Comparison of ENCODE assay signal across 8 cellular contexts in genomic region chr6:18388252-18388651, GRCh38. TPM values are rescaled to one million over a fixed set of nuclear protein-coding genes. Genes with fewer than 3 reads are reported as not detected.
A peak's percentile ranks its signal among the peaks of the same experiment; 100 is the strongest.
DNase-seq lines count a peak whose midpoint lies in the region; ATAC-seq and TF ChIP-seq lines count a peak whose summit lies in the region.

No MANE protein-coding gene starts in this region.

- H3K27ac ChIP-seq in Panc1 (ENCODE audit: low read length), result peak overlapping the region; percentile 23; the same call in 1 of the 2 replicates
- peak overlapping the region; percentile 49 to 68 for H3K27ac ChIP-seq in esophagus (ENCODE audit: low read depth in 2 of 2, low read length in 1 of 2)
- H3K27ac ChIP-seq in rectal smooth muscle tissue (ENCODE audit: low read depth, low read length), result peak overlapping the region; percentile 44

- WGBS in esophagus, 2 donors, result 12 to 21% methylated on average over 3 of the region's 3 CpGs

- intact Hi-C loops in Panc1 (cut with micrococcal nuclease; ENCODE audit: unreplicated experiment), result no loop called here

- H3K36me3 ChIP-seq in GM06990 (ENCODE audit: control insufficient read depth, insufficient read depth, low read length) (no peaks in the 10 kb centered on the region), Panc1 (ENCODE audit: control insufficient read depth, insufficient read depth, low read length) (no peaks in the 10 kb centered on the region), esophagus (ENCODE audit: control insufficient read depth in 2 of 2, insufficient read depth in 2 of 2, low read length in 1 of 2) (no peaks in the 10 kb centered on the region), rectal smooth muscle tissue (ENCODE audit: control insufficient read depth, insufficient read depth, low read length) (no peaks in the 10 kb centered on the region)

- no peak for ATAC-seq in Panc1

- DNase-seq in GM06990 (ENCODE audit: extremely low read depth, insufficient read length), result no peak
- no peak for DNase-seq in Panc1 (ENCODE audit: low read depth, low spot score)
- no peak for DNase-seq in GF-D8 (lab: John Stamatoyannopoulos, UW)
- no peak for DNase-seq in putamen (ENCODE audit: low spot score)
- DNase-seq in stimulated activated naive CD4-positive, alpha-beta T cell treated with Interleukin-2 at 50 U/mL for 16 hours (lab: John Stamatoyannopoulos, UW), result no peak
- DNase-seq in activated CD4-positive, alpha-beta T cell treated with anti-CD3 and anti-CD28 coated beads, Interleukin-2, amount 50 U/mL, for 1 hour, result no peak

- in situ Hi-C loops in Panc1 (cut with HindIII; ENCODE audit: low pct_unique_long_range_greater_than_20kb, low sequenced_read_pairs), result no loop called here

- H3K27me3 ChIP-seq in GM06990 (replicated peaks; ENCODE audit: control insufficient read depth, insufficient read depth, low read length), result peaks cover 3% of the 10 kb centered on the region
- H3K27me3 ChIP-seq in Panc1 (ENCODE audit: control insufficient read depth, insufficient read depth, low read length), result peaks cover 8% of the 10 kb centered on the region
- no peaks in the 10 kb centered on the region for H3K27me3 ChIP-seq in esophagus (ENCODE audit: control insufficient read depth in 1 of 2, insufficient read depth in 2 of 2, low read length in 2 of 2)
- H3K27me3 ChIP-seq in rectal smooth muscle tissue (ENCODE audit: control insufficient read depth, insufficient read depth, low read length), result no peaks in the 10 kb centered on the region

- H3K4me1 ChIP-seq in Panc1 (ENCODE audit: control insufficient read depth, insufficient read depth, low read length), result peaks cover 5% of the 10 kb centered on the region
- peaks cover 0 to 3% of the 10 kb centered on the region in 2 donors for H3K4me1 ChIP-seq in esophagus (ENCODE audit: control insufficient read depth in 2 of 2, insufficient read depth in 2 of 2, low read length in 1 of 2)
- peaks cover 6% of the 10 kb centered on the region for H3K4me1 ChIP-seq in rectal smooth muscle tissue (ENCODE audit: control insufficient read depth, insufficient read depth, low read length)

- TF ChIP-seq CTCF in GM06990 (IDR thresholded peaks at IDR 0.05; ENCODE audit: insufficient read depth, low read length, poor library complexity, severe bottlenecking) (no peak), Panc1 (IDR thresholded peaks at IDR 0.05) (no peak)

- POLR2A ChIA-PET in Panc1 (lab: Charles Lee), result no interaction called here

- H3K9ac ChIP-seq in rectal smooth muscle tissue (ENCODE audit: low read length), result no peak overlapping the region

- no TSS peak for BruUV-seq in Panc1 (replicated peaks; lab: Mats Ljungman, UMichigan)

- H3K9me3 ChIP-seq in Panc1 (ENCODE audit: control insufficient read depth, insufficient read depth, low read depth, low read length) (no peaks in the 10 kb centered on the region), esophagus (ENCODE audit: control insufficient read depth in 2 of 2, insufficient read depth in 1 of 2, low read depth in 1 of 2, low read length in 1 of 2) (no peaks in the 10 kb centered on the region)

- H3K4me3 ChIP-seq in GM06990 (replicated peaks; ENCODE audit: low read depth, low read length) (peak overlapping the region; percentile 60), Panc1 (ENCODE audit: low read depth in 2 of 2, low read length in 2 of 2) (peak overlapping the region; percentile 58 to 73), esophagus (ENCODE audit: low read depth in 1 of 2, low read length in 2 of 2) (peak overlapping the region; percentile 39 to 79), rectal smooth muscle tissue (ENCODE audit: low read length) (peak overlapping the region; percentile 78)

- CTCF ChIA-PET in Panc1 (lab: Charles Lee), result no interaction called here

RNA-seq across cellular contexts. Expression of gene RNF144B, which starts 1.1 kb away (rescaled TPM):
- 5.6 TPM for total RNA-seq in Panc1 (2021; ENCODE audit: unreplicated experiment)
- polyA plus RNA-seq in Panc1 (2012; ENCODE audit: insufficient read length), result 3.8 TPM
- polyA plus RNA-seq in esophagus, result 1 to 10 TPM; 5.4 to 6.5 TPM
